Comparison of ENCODE assay signal across 34 cellular contexts in genomic region chr10:58903071-58903470, GRCh38.
"Had no signal": no experiment of that assay in that cellular context is flagged by ENCODE, and none has a peak within 500 bp of the region (broad histone marks: within the 10 kb centered on the region; RNA-seq: fewer than 3 reads in every experiment).

No MANE protein-coding gene starts in this region.

- H3K27me3 ChIP-seq: MG63 had no signal

- H3K4me2 ChIP-seq: KMS-11 had no signal

- H3K4me3 ChIP-seq: MG63 had no signal

- H3K27ac ChIP-seq: KMS-11 had no signal

- DNase-seq: Karpas-422, Kasumi-1, MG63, MM.1S, MV-4-11, NCI-H1048, NCI-H1092, NCI-H1092 treated with DMSO at 0.1 percent for 48 hours, NCI-H1105, NCI-H1105 treated with DMSO at 0.1 percent for 48 hours, NCI-H1417, NCI-H1417 treated with DMSO at 0.1 percent for 48 hours, NCI-H1436, NCI-H1436 treated with DMSO at 0.1 percent for 48 hours, NCI-H146, NCI-H1694, NCI-H1694 treated with DMSO at 0.1 percent for 48 hours, NCI-H187, NCI-H187 treated with DMSO at 0.1 percent for 48 hours, NCI-H1930, NCI-H2029, NCI-H2029 treated with DMSO at 0.1 percent for 48 hours, NCI-H2081, NCI-H2081 treated with DMSO at 0.1 percent for 48 hours, NCI-H2107, NCI-H2171, NCI-H2171 treated with DMSO at 0.1 percent for 48 hours, NCI-H2227 treated with DMSO at 0.1 percent for 48 hours, NCI-H226, NCI-H345, NCI-H446, NCI-H446 treated with DMSO at 0.1 percent for 48 hours, NCI-H510A had no signal

- H3K36me3 ChIP-seq: MG63 had no signal

- H3K9me3 ChIP-seq: MG63 had no signal

- H3K9ac ChIP-seq: KMS-11 had no signal
